In the genomic region with DNA sequence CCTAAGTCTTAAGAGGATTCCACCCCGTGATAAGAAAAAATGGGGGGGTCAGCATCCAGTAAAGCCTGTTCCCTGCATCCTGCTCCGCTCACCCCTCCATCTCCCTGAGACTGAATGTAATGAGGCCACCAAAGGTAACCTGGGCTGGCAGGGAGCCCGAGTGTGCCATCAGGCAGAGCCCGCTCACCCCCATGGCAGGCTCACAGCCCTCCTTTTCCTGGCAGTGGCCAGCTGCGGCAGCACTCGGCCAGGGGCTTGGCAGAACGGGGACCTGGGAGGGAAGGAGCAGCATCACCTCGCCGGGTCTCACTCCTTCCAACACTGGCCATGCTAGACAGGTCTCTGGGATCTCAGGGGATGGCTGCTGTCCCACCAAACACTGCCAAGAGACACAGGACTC, we compare ENCODE assay signal across 17 cellular contexts.
A peak's percentile ranks its signal among the peaks of the same experiment; 100 is the strongest.
DNase-seq lines count a peak whose midpoint lies in the region; ATAC-seq and TF ChIP-seq lines count a peak whose summit lies in the region.
"Had no signal": no experiment of that assay in that cellular context is flagged by ENCODE, and none has a peak within 500 bp of the region (broad histone marks: within the 10 kb centered on the region; RNA-seq: fewer than 3 reads in every experiment).

No MANE protein-coding gene starts in this region.

- ATAC-seq in lower lobe of right lung = no peak
- ATAC-seq in HG03342 (IDR thresholded peaks at IDR 0.05; ENCODE audit: unreplicated experiment) = no peak
- ATAC-seq: activated CD4-positive, CD25-positive, alpha-beta regulatory T cell treated with anti-CD3 and anti-CD28 coated beads, Interleukin-2, amount 50 U/mL, for 24 hours; HCT116; natural killer cell treated with Interleukin-12 subunit alpha and Interleukin-12 subunit beta and Interleukin-15 and Interleukin-18, amount 100 ng/mL, for 72 hours had no signal

- in situ Hi-C loops in G401 (cut with HindIII; ENCODE audit: low sequenced_read_pairs) = no loop called here

- H3K9me3 ChIP-seq in lower lobe of right lung (no peaks in the 10 kb centered on the region), stomach smooth muscle (ENCODE audit: control insufficient read depth in 2 of 2, low read length in 2 of 2) (no peaks in the 10 kb centered on the region)
- H3K9me3 ChIP-seq: Caco-2 had no signal

- H3K27ac ChIP-seq in caudate nucleus (ENCODE audit: low read depth, low read length) (peak overlapping the region; percentile 73), lower lobe of right lung (peak overlapping the region; percentile 86), stomach smooth muscle (ENCODE audit: low read length) (peak overlapping the region; percentile 98)
- H3K27ac ChIP-seq: epithelial cell of prostate had no signal

- H3K4me1 ChIP-seq in lower lobe of right lung (peaks cover 33% of the 10 kb centered on the region), stomach smooth muscle (ENCODE audit: control insufficient read depth, insufficient read depth, low read length) (peaks cover 42% of the 10 kb centered on the region)
- H3K4me1 ChIP-seq: Caco-2 had no signal

- peak overlapping the region; percentile 68 to 71 for H3K9ac ChIP-seq in stomach smooth muscle (ENCODE audit: low read length in 2 of 2)

- intact Hi-C loops in lower lobe of right lung (cut with DNase I) = no loop called here

- H3K27me3 ChIP-seq in lower lobe of right lung (ENCODE audit: low read depth) = no peaks in the 10 kb centered on the region
- H3K27me3 ChIP-seq in stomach smooth muscle (ENCODE audit: control insufficient read depth in 1 of 2, insufficient read depth in 2 of 2, low read length in 2 of 2) = no peaks in the 10 kb centered on the region

- DNase-seq in G401 (ENCODE audit: low spot score) (peak; percentile 79), caudate nucleus (lab: John Stamatoyannopoulos, UW) (peak in 1 of 61 donors; percentile 69), lower lobe of right lung (no peak), NCI-H524 (lab: John Stamatoyannopoulos, UW) (no peak), NCI-H2107 treated with DMSO at 0.1 percent for 48 hours (lab: John Stamatoyannopoulos, UW; ENCODE audit: unreplicated experiment) (no peak), activated gamma-delta T cell (lab: John Stamatoyannopoulos, UW) (no peak)
- DNase-seq: Caco-2; NCI-H146; NCI-H345; stimulated activated CD4-positive, alpha-beta T cell treated with anti-CD3 and anti-CD28 coated beads, Interleukin-15, amount 100 ng/mL, for 24 hours; stimulated activated naive CD4-positive, alpha-beta T cell had no signal

- H3K4me3 ChIP-seq in lower lobe of right lung (no peak overlapping the region), stomach smooth muscle (ENCODE audit: low read length in 2 of 2) (no peak overlapping the region)

- H3K36me3 ChIP-seq in lower lobe of right lung (peaks cover 24% of the 10 kb centered on the region), stomach smooth muscle (ENCODE audit: control insufficient read depth in 2 of 2, insufficient read depth in 2 of 2, low read length in 2 of 2) (peaks cover 0 to 9% of the 10 kb centered on the region in 2 donors)

- TF ChIP-seq CTCF in lower lobe of right lung (IDR thresholded peaks at IDR 0.05) = no peak
